ENCODE assay signal across 23 cellular contexts in the genomic region with DNA sequence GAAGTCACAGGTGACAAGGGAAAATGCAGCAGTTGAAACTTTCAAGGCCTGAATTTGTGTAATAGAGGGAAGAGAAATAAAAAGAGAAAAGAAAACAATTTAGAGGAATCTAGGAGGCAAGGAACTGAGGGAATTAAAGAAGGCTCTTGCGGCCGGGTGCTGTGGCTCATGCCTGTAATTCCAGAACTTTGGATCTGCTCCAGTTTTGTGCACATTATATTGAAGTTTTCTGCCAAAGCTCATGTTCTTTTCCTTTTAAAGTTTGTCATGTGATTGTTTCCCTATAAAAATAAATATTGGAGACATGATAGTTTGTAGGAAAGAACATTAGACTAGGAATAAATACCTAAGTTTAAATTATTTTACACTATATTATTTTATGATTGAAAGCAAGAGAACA.
"Had no signal": no experiment of that assay in that cellular context is flagged by ENCODE, and none has a peak within 500 bp of the region (broad histone marks: within the 10 kb centered on the region; RNA-seq: fewer than 3 reads in every experiment).

No MANE protein-coding gene starts in this region.

- H3K9ac ChIP-seq: parathyroid adenoma had no signal

- H2AFZ ChIP-seq: hepatocyte, parathyroid adenoma had no signal

- H3K4me3 ChIP-seq: breast epithelium, coronary artery, esophagus muscularis mucosa, hepatocyte, right lobe of liver, upper lobe of left lung had no signal

- H3K9me3 ChIP-seq: breast epithelium, esophagus muscularis mucosa, neutrophil, right lobe of liver, upper lobe of left lung had no signal

- H3K4me2 ChIP-seq: hepatocyte had no signal

- DNase-seq: activated CD4-positive, alpha-beta T cell treated with anti-CD3 and anti-CD28 coated beads, Interleukin-2, amount 10 ng/mL, durations not matched to agents 7 days and 5 days; activated CD4-positive, CD25-positive, alpha-beta regulatory T cell treated with anti-CD3 and anti-CD28 coated beads, Interleukin-2, amount 50 U/mL, for 72 hours; activated CD8-positive, alpha-beta memory T cell treated with anti-CD3 and anti-CD28 coated beads, Interleukin-2, amount 10 ng/mL, durations not matched to agents 7 days and 5 days; activated CD8-positive, alpha-beta T cell treated with anti-CD3 and anti-CD28 coated beads for 36 hours; activated effector memory CD4-positive, alpha-beta T cell treated with anti-CD3 and anti-CD28 coated beads, Interleukin-2, amount 50 U/mL, for 16 hours; activated naive CD4-positive, alpha-beta T cell treated with anti-CD3 and anti-CD28 coated beads, Interleukin-2, amount 10 ng/mL, durations not matched to agents 7 days and 5 days; activated T-cell treated with anti-CD3 and anti-CD28 coated beads for 4 hours; anterior cingulate cortex; foreskin melanocyte; left ventricle myocardium superior; mammary epithelial cell; midbrain; right lobe of liver; stimulated activated CD4-positive, alpha-beta T cell treated with anti-CD3 and anti-CD28 coated beads, Interleukin-4, amount 100 ng/mL, for 24 hours; stimulated activated naive CD4-positive, alpha-beta T cell treated with Interleukin-2 at 50 U/mL for 16 hours; upper lobe of left lung; WERI-Rb-1 had no signal

- H3K27me3 ChIP-seq: breast epithelium, esophagus muscularis mucosa, hepatocyte, neutrophil, right lobe of liver, upper lobe of left lung had no signal

- H3K36me3 ChIP-seq: breast epithelium, esophagus muscularis mucosa, neutrophil, right lobe of liver, upper lobe of left lung, WERI-Rb-1 had no signal

- H3K27ac ChIP-seq: breast epithelium, coronary artery, esophagus muscularis mucosa, hepatocyte, neutrophil, parathyroid adenoma, right lobe of liver, upper lobe of left lung, WERI-Rb-1 had no signal

- H3K4me1 ChIP-seq: breast epithelium, parathyroid adenoma, right lobe of liver, upper lobe of left lung had no signal
